Comparison of ENCODE assay signal across 8 cellular contexts in the genomic region with DNA sequence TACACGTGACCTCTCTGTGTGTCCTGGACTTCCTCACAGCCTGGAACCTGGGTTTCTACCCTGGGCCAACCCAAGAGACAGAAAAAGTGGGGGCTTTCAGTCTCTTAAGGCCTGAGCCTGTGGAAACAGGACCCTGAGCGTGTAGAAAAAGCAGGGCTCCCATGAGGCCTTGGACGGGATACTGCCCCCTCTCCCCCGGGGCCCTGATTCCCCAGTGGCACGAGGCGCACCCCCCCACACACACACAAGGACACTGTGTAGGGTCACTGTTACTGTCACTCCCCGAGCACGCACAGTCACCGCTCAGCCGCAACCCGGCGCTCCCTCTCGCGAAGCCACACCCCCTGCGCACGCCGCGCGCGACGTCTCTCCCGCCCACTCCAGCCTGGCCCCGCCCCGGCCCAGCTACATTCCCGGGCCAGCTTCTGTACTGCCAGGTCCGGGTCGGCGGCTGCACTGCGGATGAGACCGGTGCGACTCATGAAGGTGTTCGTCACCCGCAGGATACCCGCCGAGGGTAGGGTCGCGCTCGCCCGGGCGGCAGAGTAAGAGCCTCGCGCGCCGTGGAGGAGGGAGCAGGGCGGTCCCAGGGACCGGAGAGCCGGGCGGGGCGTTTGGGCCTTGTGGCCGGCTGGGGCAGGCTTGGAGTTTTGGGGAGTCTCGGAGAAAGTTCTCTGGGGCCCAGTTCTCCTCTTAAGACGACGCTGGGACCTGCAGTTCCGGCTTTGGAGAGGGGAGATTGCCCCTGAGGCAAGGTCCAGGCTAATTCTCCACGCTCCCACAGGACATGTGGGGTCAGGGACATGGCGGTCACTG. TPM values are rescaled to one million over a fixed set of nuclear protein-coding genes. Genes with fewer than 3 reads are reported as not detected.
DNase-seq lines count a peak whose midpoint lies in the region; ATAC-seq and TF ChIP-seq lines count a peak whose summit lies in the region.

A gene (plus strand): TSS at position 408 of the 816 bp plus-strand sequence. CDS start 55 bp downstream, at position 463.

- peak within 1 kb of the TSS; percentile 96 for H3K4me3 Mint-ChIP-seq in T-helper 1 cell treated with Interleukin-12 subunit alpha and Interleukin-12 subunit beta and Interleukin-4 antibody, amounts not matched to agents 30 μg/mL and 1 μg/mL, for 36 hours

- peak; percentile 95 for DNase-seq in GM13976 (ENCODE audit: low spot score)
- DNase-seq in NCI-H1417 (lab: John Stamatoyannopoulos, UW), result peak; percentile 56 to 77 (median 70)
- peak; percentile 50 for DNase-seq in amniotic stem cell (lab: John Stamatoyannopoulos, UW)
- DNase-seq in left ventricle myocardium superior, result peak; percentile 96
- peak; percentile 94 for DNase-seq in putamen (ENCODE audit: low spot score)
- no peak for DNase-seq in vagina (ENCODE audit: extremely low spot score in 2 of 2)

- ATAC-seq in HG02763 (IDR thresholded peaks at IDR 0.05; ENCODE audit: unreplicated experiment) (peak; percentile 90), left ventricle myocardium superior (peak; percentile 98)

- peak within 1 kb of the TSS; percentile 90 for H3K27ac Mint-ChIP-seq in T-helper 1 cell treated with Interleukin-12 subunit alpha and Interleukin-12 subunit beta and Interleukin-4 antibody, amounts not matched to agents 30 μg/mL and 1 μg/mL, for 36 hours

- H3K4me1 ChIP-seq in vagina, result peaks cover 31% of the 10 kb centered on the region

- intact Hi-C loops in left ventricle myocardium superior (cut with micrococcal nuclease), result no loop called here
- intact Hi-C loops in vagina (cut with DNase I), result no loop called here

- peak within 1 kb of the TSS; percentile 88 to 93 for H3K4me3 ChIP-seq in vagina

- peaks cover 19% of the 10 kb centered on the region for H3K4me1 Mint-ChIP-seq in T-helper 1 cell treated with Interleukin-12 subunit alpha and Interleukin-12 subunit beta and Interleukin-4 antibody, amounts not matched to agents 30 μg/mL and 1 μg/mL, for 36 hours (ENCODE audit: low read depth)

- H3K27ac ChIP-seq in vagina, result peak within 1 kb of the TSS; percentile 78

- TF ChIP-seq POLR2A in vagina (IDR thresholded peaks at IDR 0.05), result peak in 1 of 2 donors; percentile 32

- H3K27me3 Mint-ChIP-seq in T-helper 1 cell treated with Interleukin-12 subunit alpha and Interleukin-12 subunit beta and Interleukin-4 antibody, amounts not matched to agents 30 μg/mL and 1 μg/mL, for 36 hours (ENCODE audit: low read depth), result peaks cover 3% of the 10 kb centered on the region

- TF ChIP-seq CTCF in GM13976 (IDR thresholded peaks at IDR 0.05; ENCODE audit: borderline replicate concordance, control extremely low read depth, extremely low read depth, insufficient read depth, missing control alignments) (no peak), vagina (IDR thresholded peaks at IDR 0.05) (no peak)

- no peaks in the 10 kb centered on the region for H3K27me3 ChIP-seq in vagina

- no peaks in the 10 kb centered on the region for H3K9me3 ChIP-seq in vagina

- H3K36me3 ChIP-seq in vagina, result peaks cover 0 to 11% of the 10 kb centered on the region in 2 donors

- peaks cover 8% of the 10 kb centered on the region for H3K36me3 Mint-ChIP-seq in T-helper 1 cell treated with Interleukin-12 subunit alpha and Interleukin-12 subunit beta and Interleukin-4 antibody, amounts not matched to agents 30 μg/mL and 1 μg/mL, for 36 hours (ENCODE audit: low read depth)

- in situ Hi-C loops in GM13976 (cut with MboI; ENCODE audit: low sequenced_read_pairs, unreplicated experiment), result no loop called here

- H3K9me3 Mint-ChIP-seq in T-helper 1 cell treated with Interleukin-12 subunit alpha and Interleukin-12 subunit beta and Interleukin-4 antibody, amounts not matched to agents 30 μg/mL and 1 μg/mL, for 36 hours, result no peaks in the 10 kb centered on the region

RNA-seq across cellular contexts. Expression of the gene that starts here (rescaled TPM):
- total RNA-seq in left ventricle myocardium superior (117 TPM), vagina (134 TPM)

Comparison
In these comparisons a context has a peak if more than half of its experiments do, and no peak if none do; other contexts are left out.
1. DNase-seq: peak in GM13976 (single experiment), NCI-H1417 (3 of 3), amniotic stem cell (single experiment), left ventricle myocardium superior (single experiment) and putamen (single experiment); none in vagina (0 of 2).